Comparison of ENCODE assay signal across 23 cellular contexts in the genomic region with DNA sequence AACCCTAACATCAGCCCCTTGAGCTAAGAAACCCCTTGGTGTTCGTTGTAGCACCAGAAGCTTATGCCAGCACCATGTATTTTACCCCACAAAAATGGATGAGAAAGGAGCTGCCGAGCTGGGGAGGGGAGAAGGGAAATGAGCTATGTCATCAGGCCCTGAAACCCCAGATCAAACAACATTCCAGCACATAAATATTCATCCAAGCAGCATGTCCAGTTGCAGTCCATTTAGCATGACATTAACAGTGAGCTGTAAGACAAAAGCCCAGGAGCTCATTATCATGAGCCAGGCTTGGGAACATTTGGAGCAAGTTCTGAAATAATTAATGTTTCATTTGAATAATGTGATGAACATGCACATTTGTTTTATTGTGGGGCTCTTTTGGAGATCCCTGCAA.
"Had no signal": no experiment of that assay in that cellular context is flagged by ENCODE, and none has a peak within 500 bp of the region (broad histone marks: within the 10 kb centered on the region; RNA-seq: fewer than 3 reads in every experiment).

No MANE protein-coding gene starts in this region.

- H3K27me3 ChIP-seq: foreskin keratinocyte, gastroesophageal sphincter, hepatocyte, left lung had no signal

- H3K79me2 ChIP-seq: hepatocyte had no signal

- H3K4me3 ChIP-seq: coronary artery, esophagus squamous epithelium, gastroesophageal sphincter, heart left ventricle, hepatocyte, left lung, lower lobe of right lung, mucosa of descending colon had no signal

- H2AFZ ChIP-seq: hepatocyte had no signal

- H3K9me3 ChIP-seq: esophagus squamous epithelium, gastroesophageal sphincter, heart left ventricle, left lung, lower lobe of right lung, mucosa of descending colon had no signal

- H3K27ac ChIP-seq: coronary artery, epithelial cell of prostate, esophagus squamous epithelium, foreskin keratinocyte, gastroesophageal sphincter, heart left ventricle, hepatocyte, left lung, lower lobe of right lung had no signal

- H3K4me1 ChIP-seq: esophagus squamous epithelium, foreskin keratinocyte, gastroesophageal sphincter, left lung, lower lobe of right lung had no signal

- H3K36me3 ChIP-seq: esophagus squamous epithelium, gastroesophageal sphincter, heart left ventricle, left lung, lower lobe of right lung had no signal

- H3K4me2 ChIP-seq: hepatocyte had no signal

- DNase-seq: effector CD8-positive, alpha-beta T cell; effector memory CD8-positive, alpha-beta T cell; endodermal cell; erythroblast; esophagus squamous epithelium; foreskin keratinocyte; heart left ventricle; hypothalamus; immature natural killer cell; islet precursor cell; kidney; kidney glomerular epithelial cell; left colon; left lung; left ventricle myocardium superior; lower lobe of right lung; mesenchymal stem cell; mucosa of descending colon; naive B cell had no signal
